Comparison of ENCODE assay signal across 31 cellular contexts in genomic region chr15:61656391-61656790, GRCh38.
"Had no signal": no experiment of that assay in that cellular context is flagged by ENCODE, and none has a peak within 500 bp of the region (broad histone marks: within the 10 kb centered on the region; RNA-seq: fewer than 3 reads in every experiment).

No MANE protein-coding gene starts in this region.

- H3K9me3 ChIP-seq: ascending aorta, Peyer's patch, SJSA1, SK-N-SH had no signal

- DNase-seq: activated CD4-positive, alpha-beta T cell treated with anti-CD3 and anti-CD28 coated beads, Interleukin-2, amount 10 ng/mL, durations not matched to agents 24 days and 14 days; activated CD4-positive, alpha-beta T cell treated with anti-CD3 and anti-CD28 coated beads, Interleukin-2, amount 50 U/mL, for 4 hours; activated CD8-positive, alpha-beta T cell treated with anti-CD3 and anti-CD28 coated beads for 36 hours; activated effector memory CD4-positive, alpha-beta T cell treated with anti-CD3 and anti-CD28 coated beads, Interleukin-2, amount 50 U/mL, for 16 hours; activated naive CD4-positive, alpha-beta T cell; activated naive CD4-positive, alpha-beta T cell treated with anti-CD3 and anti-CD28 coated beads, Interleukin-2, amount 50 U/mL, for 16 hours; activated naive CD8-positive, alpha-beta T cell treated with anti-CD3 and anti-CD28 coated beads for 36 hours; activated T-cell treated with anti-CD3 and anti-CD28 coated beads, Interleukin-2, amount 50 U/mL, for 1 hour; activated T-cell treated with anti-CD3 and anti-CD28 coated beads, Interleukin-2, amount 50 U/mL, for 72 hours; amygdala; Kasumi-1; KG1; MG63; NCI-H1048; NCI-H1105 treated with DMSO at 0.1 percent for 48 hours; NCI-H1436; NCI-H1694; NCI-H1930; NCI-H2081 treated with DMSO at 0.1 percent for 48 hours; NCI-H345; NCI-H526; NCI-H748 treated with DMSO at 0.1 percent for 48 hours; NK-92 treated with Interleukin-12 subunit alpha and Interleukin-12 subunit beta, amount 100 ng/mL, for 24 hours; PC-3; Peyer's patch; RPMI8226; SHP77 treated with DMSO at 0.1 percent for 48 hours; SK-N-SH had no signal

- H3K4me3 ChIP-seq: ascending aorta, MG63, Peyer's patch, SJSA1 had no signal

- H3K9ac ChIP-seq: SK-N-SH had no signal

- H3K27me3 ChIP-seq: ascending aorta, MG63, Peyer's patch, SJSA1 had no signal

- H3K4me1 ChIP-seq: ascending aorta, Peyer's patch, SJSA1 had no signal

- H3K36me3 ChIP-seq: ascending aorta, MG63, Peyer's patch, SJSA1 had no signal

- ATAC-seq: activated CD8-positive, alpha-beta T cell treated with anti-CD3 and anti-CD28 coated beads for 36 hours; activated T-cell treated with anti-CD3 and anti-CD28 coated beads, Interleukin-2, amount 50 U/mL, for 72 hours; activated T-helper 17 cell treated with anti-CD3 and anti-CD28 coated beads, Interleukin-2, amount 50 U/mL, for 72 hours; PC-3 had no signal

- H3K27ac ChIP-seq: Peyer's patch, SJSA1 had no signal
